In genomic region chr11:48108231-48109045, GRCh38 we compare ENCODE assay signal across 1 cellular context.
TF ChIP-seq lines count a peak whose summit lies in the region.

No MANE protein-coding gene starts in this region.

TF ChIP-seq in H1, 55 proteins besides CTCF, POLR2A, EP300 and RAD21:
- TF ChIP-seq CBX8 (IDR thresholded peaks at IDR 0.05; ENCODE audit: borderline replicate concordance, low read depth, low read length): no peak
- no peak for TF ChIP-seq FOSL1 (IDR thresholded peaks at IDR 0.05; ENCODE audit: insufficient read depth, low read depth, low read length)
- no peak for TF ChIP-seq BCL11A (IDR thresholded peaks at IDR 0.05; ENCODE audit: low read depth in 2 of 2, low read length in 2 of 2)
- TF ChIP-seq CHD7 (IDR thresholded peaks at IDR 0.05; ENCODE audit: insufficient replicate concordance, low read length): no peak
- TF ChIP-seq SIRT6 (IDR thresholded peaks at IDR 0.05; ENCODE audit: low read length): no peak
- no peak for TF ChIP-seq JUND (IDR thresholded peaks at IDR 0.05; ENCODE audit: low read length)
- TF ChIP-seq CREB1 (IDR thresholded peaks at IDR 0.05): no peak
- no peak for TF ChIP-seq RNF2 (IDR thresholded peaks at IDR 0.05; ENCODE audit: borderline replicate concordance, low read depth, low read length, missing control alignments, poor library complexity, severe bottlenecking)
- no peak for TF ChIP-seq MAFK (IDR thresholded peaks at IDR 0.05; ENCODE audit: low read depth, low read length)
- no peak for TF ChIP-seq SUZ12 (IDR thresholded peaks at IDR 0.05; ENCODE audit: low read length)
- TF ChIP-seq HDAC6 (IDR thresholded peaks at IDR 0.05; ENCODE audit: low read depth, low read length): no peak
- no peak for TF ChIP-seq E2F6 (IDR thresholded peaks at IDR 0.05)
- no peak for TF ChIP-seq EZH2 (IDR thresholded peaks at IDR 0.05; ENCODE audit: low read depth, low read length, severe bottlenecking)
- no peak for TF ChIP-seq TCF12 (IDR thresholded peaks at IDR 0.05; ENCODE audit: low read depth, low read length)
- no peak for TF ChIP-seq MAX (IDR thresholded peaks at IDR 0.05)
- TF ChIP-seq JUN (IDR thresholded peaks at IDR 0.05; ENCODE audit: low read depth, low read length): no peak
- TF ChIP-seq CEBPB (IDR thresholded peaks at IDR 0.05; ENCODE audit: low read depth, low read length): no peak
- no peak for TF ChIP-seq NANOG (IDR thresholded peaks at IDR 0.05; ENCODE audit: insufficient read depth, low read depth, low read length, poor library complexity, severe bottlenecking)
